8 cellular contexts compared by ENCODE assay signal in genomic region chr9:90755509-90756371, GRCh38. TPM values are rescaled to one million over a fixed set of nuclear protein-coding genes. Genes with fewer than 3 reads are reported as not detected.
A peak's percentile ranks its signal among the peaks of the same experiment; 100 is the strongest.
DNase-seq lines count a peak whose midpoint lies in the region; TF ChIP-seq lines count a peak whose summit lies in the region.
"Not testable (repeated sequence)": the region's sequence is repeated elsewhere in the genome, so short reads cannot be mapped to it uniquely, and the experiment has no call there.

No MANE protein-coding gene starts in this region.

- H2AFZ ChIP-seq in Karpas-422 (ENCODE audit: low read length) = not testable (repeated sequence)

- TF ChIP-seq CTCF in Calu3 (IDR thresholded peaks at IDR 0.05; ENCODE audit: unreplicated experiment) (peak; percentile 65), cardiac muscle cell (IDR thresholded peaks at IDR 0.05; ENCODE audit: low read depth, low read length) (peak; percentile 12), osteocyte (IDR thresholded peaks at IDR 0.05) (peak; percentile 72)

- not testable (repeated sequence) for H3K9me2 ChIP-seq in Karpas-422 (replicated peaks; ENCODE audit: insufficient read depth, low read length)

- H3K4me3 Mint-ChIP-seq in Calu3 (ENCODE audit: low read depth, unreplicated experiment) = peak overlapping the region; percentile 19
- H3K4me3 Mint-ChIP-seq in osteocyte (ENCODE audit: unreplicated experiment) = not testable (repeated sequence)

- not testable (repeated sequence) for H3K4me1 ChIP-seq in Karpas-422 (ENCODE audit: low read length); adipocyte (ENCODE audit: control insufficient read depth, insufficient read depth, low read length); cardiac muscle cell (ENCODE audit: low read depth)

- not testable (repeated sequence) for H3K9ac ChIP-seq in Karpas-422 (ENCODE audit: low read length); adipocyte (ENCODE audit: low read length)

- not testable (repeated sequence) for BruUV-seq in Calu3 (replicated peaks; lab: Mats Ljungman, UMichigan)

- not testable (repeated sequence) for H3K4me3 ChIP-seq in Karpas-422 (ENCODE audit: low read length); adipocyte (ENCODE audit: low read length); cardiac muscle cell

- H4K20me1 ChIP-seq in Karpas-422 (ENCODE audit: insufficient read depth, low read depth, low read length) = not testable (repeated sequence)

- CTCF ChIA-PET in Calu3 (lab: Charles Lee) = interaction anchor here (1.2 to 2.0 kb wide), 4 partner anchors 113 to 614 kb away, joined by 3 to 7 read pairs (median 6); partner anchors contain the start of gene DIRAS2

- not testable (repeated sequence) for H3K27ac ChIP-seq in Karpas-422 (ENCODE audit: low read length); cardiac muscle cell

- H3K79me2 ChIP-seq in Karpas-422 (ENCODE audit: low read length) = not testable (repeated sequence)

- not testable (repeated sequence) for H3K9me3 Mint-ChIP-seq in Calu3 (ENCODE audit: low read depth, unreplicated experiment); osteocyte (ENCODE audit: unreplicated experiment)

- H3K4me2 ChIP-seq in Karpas-422 (ENCODE audit: low read depth, low read length, poor library complexity, severe bottlenecking) = not testable (repeated sequence)

- DNase-seq in Calu3 (peak; percentile 70), Karpas-422 (peak; percentile 76), NCI-H774 (lab: John Stamatoyannopoulos, UW) (peak; percentile 20), adipocyte (ENCODE audit: low read depth) (peak; percentile 28), cardiac muscle cell (ENCODE audit: low read depth in 1 of 2, low spot score in 1 of 2) (peak; percentile 11 to 48)
- peak; percentile 43 for DNase-seq in activated CD4-positive, CD25-positive, alpha-beta regulatory T cell treated with anti-CD3 and anti-CD28 coated beads, Interleukin-2, amount 50 U/mL, for 72 hours
- DNase-seq in osteocyte (ENCODE audit: extremely low spot score, unreplicated experiment) = not testable (repeated sequence)
- peak; percentile 40 for DNase-seq in stimulated activated CD8-positive, alpha-beta memory T cell treated with anti-CD3 and anti-CD28 coated beads, Interleukin-7, amount 100 ng/mL, for 24 hours (ENCODE audit: low read depth)

- not testable (repeated sequence) for H3K9me3 ChIP-seq in Karpas-422 (ENCODE audit: low read length); adipocyte (ENCODE audit: control insufficient read depth, low read length); cardiac muscle cell (ENCODE audit: low read depth)

- H3K27me3 Mint-ChIP-seq in Calu3 (ENCODE audit: unreplicated experiment); osteocyte (ENCODE audit: unreplicated experiment): not testable (repeated sequence)

- not testable (repeated sequence) for H3K36me3 Mint-ChIP-seq in Calu3 (ENCODE audit: insufficient read depth, unreplicated experiment); osteocyte (ENCODE audit: unreplicated experiment)

- H3K27me3 ChIP-seq in Karpas-422 (ENCODE audit: low read length); adipocyte (replicated peaks; ENCODE audit: control insufficient read depth, insufficient read depth, low read length); cardiac muscle cell: not testable (repeated sequence)

- peaks cover 11% of the 10 kb centered on the region for H3K4me1 Mint-ChIP-seq in Calu3 (ENCODE audit: low read depth, unreplicated experiment)
- not testable (repeated sequence) for H3K4me1 Mint-ChIP-seq in osteocyte (ENCODE audit: unreplicated experiment)

- not testable (repeated sequence) for H3K27ac Mint-ChIP-seq in Calu3 (ENCODE audit: unreplicated experiment); osteocyte (ENCODE audit: unreplicated experiment)

- not testable (repeated sequence) for H3K36me3 ChIP-seq in Karpas-422 (ENCODE audit: insufficient read depth, low read length); adipocyte (ENCODE audit: control insufficient read depth, insufficient read depth, low read length, severe bottlenecking); cardiac muscle cell

- intact Hi-C loops in Calu3 (cut with micrococcal nuclease; ENCODE audit: unreplicated experiment) = loop anchor here (5.0 to 10.0 kb wide), 3 partner anchors 441 to 1151 kb away; partner anchors contain the start of gene GADD45G

RNA-seq across cellular contexts. Expression of gene SYK, which starts 45.9 kb away (rescaled TPM):
- total RNA-seq in Calu3 (2022) (14.8 and 16.3 TPM in 2 replicates), cardiac muscle cell (not detected in 2 replicates), osteocyte (not detected in 2 replicates)
- total RNA-seq in Karpas-422 (2014; rRNA removed; shearing (Covaris generic); ENCODE audit: low replicate concordance) = 151 and 216 TPM in 2 replicates
- polyA plus RNA-seq in cardiac muscle cell = 0.04 TPM in 1 of 2 replicates, not detected in the other

Comparison
In these comparisons a context has a peak if more than half of its experiments do, and no peak if none do; other contexts are left out.
1. CTCF ChIP-seq: peak in every context shown above with its lines; median percentile 72 in osteocyte; 65 in Calu3; 12 in cardiac muscle cell.
2. RNA of gene SYK, which starts 45.9 kb away (total RNA-seq): 151 to 216 TPM in Karpas-422 and 14.8 to 16.3 TPM in Calu3; not detected in cardiac muscle cell and not detected in osteocyte; every median in the first group is over 10 times any median in the second.